ENCODE assay signal across 12 cellular contexts in genomic region chr13:39682788-39683187, GRCh38. TPM values are rescaled to one million over a fixed set of nuclear protein-coding genes. Genes with fewer than 3 reads are reported as not detected.
A peak's percentile ranks its signal among the peaks of the same experiment; 100 is the strongest.
DNase-seq lines count a peak whose midpoint lies in the region; ATAC-seq and TF ChIP-seq lines count a peak whose summit lies in the region.
"Had no signal": no experiment of that assay in that cellular context is flagged by ENCODE, and none has a peak within 500 bp of the region (broad histone marks: within the 10 kb centered on the region; RNA-seq: fewer than 3 reads in every experiment).

No MANE protein-coding gene starts in this region.

- H3K79me2 ChIP-seq in SK-N-SH (ENCODE audit: insufficient read depth), result no peaks in the 10 kb centered on the region

- H3K4me1 ChIP-seq in SK-N-SH (ENCODE audit: control insufficient read depth in 1 of 2, insufficient read depth in 2 of 2, low read depth in 1 of 2, low read length in 1 of 2), result no peaks in the 10 kb centered on the region; a peak in 1 of 4 replicates

- peak; percentile 60 for ATAC-seq in GM18870 (IDR thresholded peaks at IDR 0.05; ENCODE audit: unreplicated experiment)
- peak; percentile 68 for ATAC-seq in GM21515 (IDR thresholded peaks at IDR 0.05; ENCODE audit: unreplicated experiment)
- ATAC-seq in HG03095 (IDR thresholded peaks at IDR 0.05; ENCODE audit: unreplicated experiment), result peak; percentile 82
- ATAC-seq in WTC11, result no peak

- TF ChIP-seq CTCF in WTC11 (IDR thresholded peaks at IDR 0.05) (no peak), SK-N-SH (IDR thresholded peaks at IDR 0.05) (no peak)

- H3K27ac ChIP-seq in SK-N-SH (ENCODE audit: low read depth in 2 of 2, low read length in 1 of 2), result no peak overlapping the region
- H3K27ac ChIP-seq: coronary artery had no signal

- H2AFZ ChIP-seq in SK-N-SH (ENCODE audit: low read depth), result no peak overlapping the region

- POLR2A ChIA-PET in WTC11 (lab: Charles Lee), result no interaction called here
- POLR2A ChIA-PET in SK-N-SH (lab: Yijun Ruan, JAX), result no interaction called here

- peaks cover 27% of the 10 kb centered on the region for H3K36me3 Mint-ChIP-seq in WTC11

- no peaks in the 10 kb centered on the region for H3K9me3 ChIP-seq in SK-N-SH

- no peaks in the 10 kb centered on the region; the same call in 1 of the 2 replicates for H3K27me3 Mint-ChIP-seq in WTC11 (ENCODE audit: low read depth)
- H3K27me3 Mint-ChIP-seq: activated naive CD8-positive, alpha-beta T cell treated with anti-CD3 and anti-CD28 coated beads for 36 hours had no signal

- DNase-seq in WTC11 (ENCODE audit: low spot score), result no peak
- DNase-seq in posterior vena cava (ENCODE audit: low spot score), result no peak
- no peak for DNase-seq in SK-N-SH
- no peak for DNase-seq in COLO668 (lab: John Stamatoyannopoulos, UW; ENCODE audit: unreplicated experiment)
- DNase-seq in kidney glomerular epithelial cell (lab: John Stamatoyannopoulos, UW), result no peak
- DNase-seq: activated naive CD8-positive, alpha-beta T cell treated with anti-CD3 and anti-CD28 coated beads for 36 hours; foreskin melanocyte; NCI-H2081 treated with DMSO at 0.1 percent for 48 hours had no signal

- no peak overlapping the region for H3K4me3 Mint-ChIP-seq in WTC11
- H3K4me3 Mint-ChIP-seq: activated naive CD8-positive, alpha-beta T cell treated with anti-CD3 and anti-CD28 coated beads for 36 hours had no signal

- H3F3A ChIP-seq in SK-N-SH (replicated peaks; ENCODE audit: insufficient read depth), result peaks cover 14% of the 10 kb centered on the region

- CTCF ChIA-PET in WTC11 (lab: Charles Lee), result no interaction called here
- CTCF ChIA-PET in SK-N-SH (lab: Yijun Ruan, JAX), result interaction anchor here (0.9 to 3.9 kb wide), 5 partner anchors 70 to 1095 kb away, joined by 3 to 20 read pairs (median 9); no protein-coding TSS in a partner anchor

- no peaks in the 10 kb centered on the region for H3K9me2 ChIP-seq in SK-N-SH

- intact Hi-C loops in posterior vena cava (cut with DNase I), result loop anchor here in 1 of 2 donors (10.0 kb wide), 1 partner anchor 1002 kb away; no protein-coding TSS in a partner anchor

- no peak for TF ChIP-seq RAD21 in SK-N-SH (IDR thresholded peaks at IDR 0.05; ENCODE audit: low read length)

- peaks cover 10% of the 10 kb centered on the region for H3K9me3 Mint-ChIP-seq in WTC11
- H3K9me3 Mint-ChIP-seq: activated naive CD8-positive, alpha-beta T cell treated with anti-CD3 and anti-CD28 coated beads for 36 hours had no signal

- no peaks in the 10 kb centered on the region for H3K27me3 ChIP-seq in SK-N-SH (ENCODE audit: insufficient read depth)

- WGBS in SK-N-SH (ENCODE audit: low lambda C conversion rate), result 73% methylated on average over 2 of the region's 2 CpGs

- H4K20me1 ChIP-seq in SK-N-SH (ENCODE audit: insufficient read depth), result no peaks in the 10 kb centered on the region

- no peak overlapping the region for H3K4me3 ChIP-seq in SK-N-SH (ENCODE audit: low read depth in 2 of 2, low read length in 1 of 2)
- H3K4me3 ChIP-seq: coronary artery had no signal

- H3K4me1 Mint-ChIP-seq in WTC11, result no peaks in the 10 kb centered on the region

- peaks cover 44 to 51% of the 10 kb centered on the region in 2 experiments for H3K36me3 ChIP-seq in SK-N-SH (replicated peaks in 1 of 2; ENCODE audit: control insufficient read depth in 1 of 2, insufficient read depth in 2 of 2, low read length in 1 of 2)

- no peak overlapping the region for H3K27ac Mint-ChIP-seq in WTC11
- H3K27ac Mint-ChIP-seq: activated naive CD8-positive, alpha-beta T cell treated with anti-CD3 and anti-CD28 coated beads for 36 hours had no signal

- no peak overlapping the region for H3K4me2 ChIP-seq in SK-N-SH

- no peak for TF ChIP-seq EP300 in SK-N-SH (IDR thresholded peaks at IDR 0.05; ENCODE audit: borderline replicate concordance in 1 of 2, low read depth in 1 of 2, low read length in 1 of 2)

- no peak overlapping the region for H3K9ac ChIP-seq in SK-N-SH

TF ChIP-seq in WTC11, 78 proteins besides CTCF, POLR2A, EP300 and RAD21:
- peak; percentile 27; the same call in 1 of the 2 replicates for TF ChIP-seq HMGA2 (CRISPR knock-in tag; IDR thresholded peaks at IDR 0.05)
- TF ChIP-seq ZNF121 (CRISPR knock-in tag; IDR thresholded peaks at IDR 0.05), result no peak

TF ChIP-seq in SK-N-SH, 30 proteins besides CTCF, POLR2A, EP300 and RAD21:
- TF ChIP-seq CHD2 (IDR thresholded peaks at IDR 0.05; ENCODE audit: low read length, partially characterized antibody) (no peak), RCOR1 (IDR thresholded peaks at IDR 0.05; ENCODE audit: low read length) (no peak), ELF1 (IDR thresholded peaks at IDR 0.05) (no peak), ZBTB33 (IDR thresholded peaks at IDR 0.05; ENCODE audit: borderline replicate concordance, low read depth) (no peak), RXRA (IDR thresholded peaks at IDR 0.05; ENCODE audit: borderline replicate concordance, low read depth) (no peak), MXI1 (IDR thresholded peaks at IDR 0.05; ENCODE audit: low read depth, low read length) (no peak), FOXM1 (IDR thresholded peaks at IDR 0.05; ENCODE audit: low read depth) (no peak), USF2 (IDR thresholded peaks at IDR 0.05; ENCODE audit: borderline replicate concordance, low read depth, low read length) (no peak), TAF1 (IDR thresholded peaks at IDR 0.05; ENCODE audit: borderline replicate concordance, low read depth, low read length) (no peak), FOXJ3 (CRISPR knock-in tag; IDR thresholded peaks at IDR 0.05) (no peak), PBX3 (IDR thresholded peaks at IDR 0.05) (no peak), YY1 (IDR thresholded peaks at IDR 0.05; ENCODE audit: low read depth) (no peak), GATA2 (CRISPR knock-in tag; IDR thresholded peaks at IDR 0.05) (no peak), POLR2AphosphoS5 (IDR thresholded peaks at IDR 0.05; ENCODE audit: low read depth, low read length) (no peak), JUND (IDR thresholded peaks at IDR 0.05) (no peak), TEAD4 (IDR thresholded peaks at IDR 0.05; ENCODE audit: borderline replicate concordance, insufficient read depth) (no peak)

RNA-seq across cellular contexts. Expression of gene COG6, which starts 27.3 kb away (rescaled TPM):
- total RNA-seq in WTC11 (2021), result 23.0 to 30.0 TPM (median 26.5 TPM) in 3 replicates
- total RNA-seq in posterior vena cava, result 10 to 100 TPM; 47.7 to 54.4 TPM
- polyA plus RNA-seq in SK-N-SH (2012; rRNA removed), result 13.1 and 16.9 TPM in 2 replicates
- polyA plus RNA-seq in SK-N-SH (2012; cell fraction: cytosol; rRNA removed), result 14.8 and 15.9 TPM in 2 replicates
- polyA plus RNA-seq in SK-N-SH (2012; cell fraction: nucleus; rRNA removed), result 7.9 and 16.7 TPM in 2 replicates
